Comparison of ENCODE assay signal across 24 cellular contexts in genomic region chr3:23940775-23941174, GRCh38.
"Had no signal": no experiment of that assay in that cellular context is flagged by ENCODE, and none has a peak within 500 bp of the region (broad histone marks: within the 10 kb centered on the region; RNA-seq: fewer than 3 reads in every experiment).

No MANE protein-coding gene starts in this region.

- H3K9me3 Mint-ChIP-seq: effector memory CD8-positive, alpha-beta T cell; memory B cell; stimulated activated effector memory CD8-positive, alpha-beta T cell treated with anti-CD3 and anti-CD28 coated beads, Interleukin-12 subunit alpha, Interleukin-12 subunit beta, amount 100 ng/mL, for 72 hours had no signal

- H3K4me3 Mint-ChIP-seq: dendritic cell treated with granulocyte-macrophage colony-stimulating factor and Interleukin-4, amounts not matched to agents 40 ng/mL and 50 ng/mL, for 4 days; effector memory CD8-positive, alpha-beta T cell; memory B cell; naive thymus-derived CD8-positive, alpha-beta T cell; neural progenitor cell; stimulated activated effector memory CD8-positive, alpha-beta T cell treated with anti-CD3 and anti-CD28 coated beads, Interleukin-12 subunit alpha, Interleukin-12 subunit beta, amount 100 ng/mL, for 72 hours; type B pancreatic cell had no signal

- DNase-seq: effector memory CD8-positive, alpha-beta T cell; foreskin keratinocyte; head of caudate nucleus; kidney; left cardiac atrium; left ventricle myocardium inferior; lower lobe of right lung; mucosa of descending colon; naive thymus-derived CD8-positive, alpha-beta T cell; nucleus accumbens; ovary; right cardiac atrium; stimulated activated CD4-positive, alpha-beta T cell treated with anti-CD3 and anti-CD28 coated beads, Interleukin-4, amount 100 ng/mL, for 1 hour; stimulated activated CD8-positive, alpha-beta memory T cell treated with anti-CD3 and anti-CD28 coated beads, Interleukin-4, amount 100 ng/mL, for 48 hours; stimulated activated naive CD8-positive, alpha-beta T cell treated with anti-CD3 and anti-CD28 coated beads, Interleukin-15, Interleukin-2, amounts not matched to agents 100 U/mL and 50 U/mL, for 24 hours; thyroid gland had no signal

- H3K36me3 ChIP-seq: left ventricle myocardium inferior, lower lobe of right lung, neural progenitor cell, ovary, suprapubic skin, thyroid gland had no signal

- H3K27me3 ChIP-seq: hepatocyte, neural progenitor cell, ovary, suprapubic skin, thyroid gland had no signal

- H3K36me3 Mint-ChIP-seq: memory B cell, neural progenitor cell, type B pancreatic cell had no signal

- H3K27ac Mint-ChIP-seq: dendritic cell treated with granulocyte-macrophage colony-stimulating factor and Interleukin-4, amounts not matched to agents 40 ng/mL and 50 ng/mL, for 4 days; effector memory CD8-positive, alpha-beta T cell; memory B cell; naive thymus-derived CD8-positive, alpha-beta T cell; neural progenitor cell; stimulated activated effector memory CD8-positive, alpha-beta T cell treated with anti-CD3 and anti-CD28 coated beads, Interleukin-12 subunit alpha, Interleukin-12 subunit beta, amount 100 ng/mL, for 72 hours; type B pancreatic cell had no signal

- H3K27me3 Mint-ChIP-seq: memory B cell; naive thymus-derived CD8-positive, alpha-beta T cell had no signal

- H3K4me3 ChIP-seq: hepatocyte, left ventricle myocardium inferior, lower lobe of right lung, mucosa of descending colon, neural progenitor cell, ovary, suprapubic skin, thyroid gland had no signal

- ATAC-seq: effector memory CD8-positive, alpha-beta T cell; foreskin keratinocyte; left cardiac atrium; lower lobe of right lung; mucosa of descending colon; naive thymus-derived CD8-positive, alpha-beta T cell; right cardiac atrium; stimulated activated effector memory CD8-positive, alpha-beta T cell treated with anti-CD3 and anti-CD28 coated beads, Interleukin-12 subunit alpha, Interleukin-12 subunit beta, amount 100 ng/mL, for 72 hours; stimulated activated naive CD8-positive, alpha-beta T cell treated with anti-CD3 and anti-CD28 coated beads, Interleukin-15, Interleukin-2, amounts not matched to agents 100 U/mL and 50 U/mL, for 24 hours had no signal

- H3K79me2 ChIP-seq: hepatocyte had no signal

- H3K4me1 ChIP-seq: foreskin keratinocyte had no signal

- H3K27ac ChIP-seq: epithelial cell of prostate, foreskin keratinocyte, hepatocyte, left ventricle myocardium inferior, lower lobe of right lung, neural progenitor cell, ovary, suprapubic skin, thyroid gland had no signal

- H3K9me3 ChIP-seq: left ventricle myocardium inferior, lower lobe of right lung, mucosa of descending colon, ovary, suprapubic skin, thyroid gland had no signal

- H3K9ac ChIP-seq: neural progenitor cell had no signal

- H3K4me2 ChIP-seq: hepatocyte, neural progenitor cell had no signal
